Comparison of ENCODE assay signal across 1 cellular context in genomic region chr9:35688558-35689350, GRCh38.
TF ChIP-seq lines count a peak whose summit lies in the region.

No MANE protein-coding gene starts in this region.

TF ChIP-seq in GM12891, 5 proteins besides CTCF, POLR2A, EP300 and RAD21 (continued from another document):
- TF ChIP-seq POU2F2 (IDR thresholded peaks at IDR 0.05; ENCODE audit: low read depth, low read length) (no peak), TAF1 (IDR thresholded peaks at IDR 0.05; ENCODE audit: low read depth, low read length) (no peak), PAX5 (IDR thresholded peaks at IDR 0.05; ENCODE audit: insufficient read depth, low read length, severe bottlenecking) (no peak)
